ENCODE assay signal across 8 cellular contexts in genomic region chr16:57485916-57486857, GRCh38. TPM values are rescaled to one million over a fixed set of nuclear protein-coding genes. Genes with fewer than 3 reads are reported as not detected.
DNase-seq lines count a peak whose midpoint lies in the region; ATAC-seq, FAIRE-seq and TF ChIP-seq lines count a peak whose summit lies in the region.

Gene DOK4 (minus strand): TSS chr16:57486493. CDS start chr16:57479507, 6,986 bp downstream.

- H3K4me3 ChIP-seq in GM12864 (ENCODE audit: low read depth, low read length) (peak within 1 kb of the TSS; percentile 54), bronchial epithelial cell (ENCODE audit: low read depth, low read length) (peak within 1 kb of the TSS; percentile 64)

- ATAC-seq in activated B cell treated with CpG ODN at 0.5 μM for 24 hours (ENCODE audit: low read depth) (peak; percentile 96), HG03159 (IDR thresholded peaks at IDR 0.05; ENCODE audit: unreplicated experiment) (no peak)

- peaks cover 4% of the 10 kb centered on the region for H3K27me3 Mint-ChIP-seq in activated B cell treated with CpG ODN at 0.5 μM for 24 hours
- H3K27me3 Mint-ChIP-seq in immature natural killer cell (ENCODE audit: low read depth in 3 of 3) = peaks cover 0 to 2% (median 0%) of the 10 kb centered on the region in 3 donors

- H3K36me3 ChIP-seq in bronchial epithelial cell (ENCODE audit: control insufficient read depth, insufficient read depth, low read length) = no peaks in the 10 kb centered on the region

- peaks cover 16% of the 10 kb centered on the region for H3K4me1 Mint-ChIP-seq in activated B cell treated with CpG ODN at 0.5 μM for 24 hours
- peaks cover 18 to 20% of the 10 kb centered on the region in 2 donors for H3K4me1 Mint-ChIP-seq in immature natural killer cell

- POLR2A ChIA-PET in HEK293T (lab: Yijun Ruan, JAX) = interaction anchor here (0.8 to 1.4 kb wide), 6 partner anchors 24 to 203 kb away, joined by 3 to 5 read pairs (median 3); partner anchors contain the start of genes CIAPIN1 and COQ9
- POLR2A ChIA-PET in activated B cell treated with CpG ODN at 0.5 μM for 24 hours (lab: Charles Lee) = interaction anchor here (1.1 to 2.6 kb wide), 4 partner anchors 23 to 51 kb away, joined by 3 to 10 read pairs (median 4); partner anchors contain the start of genes CCDC102A and POLR2C

- H3K4me3 Mint-ChIP-seq in activated B cell treated with CpG ODN at 0.5 μM for 24 hours (peak within 1 kb of the TSS; percentile 82), immature natural killer cell (peak within 1 kb of the TSS; percentile 81 to 85 (median 84))

- FAIRE-seq in bronchial epithelial cell (lab: Jason Lieb, UNC) = no peak

- CTCF ChIA-PET in HEK293T (lab: Yijun Ruan, JAX) = interaction anchor here (1.0 to 1.2 kb wide), 2 partner anchors 24 to 34 kb away, joined by 3 to 5 read pairs; partner anchors contain the start of gene POLR2C
- CTCF ChIA-PET in activated B cell treated with CpG ODN at 0.5 μM for 24 hours (lab: Charles Lee) = interaction anchor here (1.1 kb wide), 1 partner anchor 34 kb away, joined by 4 read pairs; no protein-coding TSS in a partner anchor

- no peak for DNase-seq in GM12864 (ENCODE audit: low read depth)
- DNase-seq in HEK293T (ENCODE audit: extremely low spot score) = peak; percentile 95
- DNase-seq in NCI-H1048 (lab: John Stamatoyannopoulos, UW) = peak; percentile 2
- DNase-seq in activated B cell treated with CpG ODN at 0.5 μM for 24 hours = peak; percentile 78
- DNase-seq in bronchial epithelial cell (ENCODE audit: low read depth) = peak; percentile 62
- peak; percentile 59 to 73 (median 70) for DNase-seq in immature natural killer cell
- DNase-seq in stimulated activated CD4-positive, alpha-beta T cell treated with anti-CD3 and anti-CD28 coated beads, Interleukin-12 subunit alpha, Interleukin-12 subunit beta, amount 100 ng/mL, for 24 hours (ENCODE audit: low read depth in 2 of 2) = peak; percentile 60 to 82

- H3K36me3 Mint-ChIP-seq in activated B cell treated with CpG ODN at 0.5 μM for 24 hours (ENCODE audit: low read depth) (no peaks in the 10 kb centered on the region), immature natural killer cell (no peaks in the 10 kb centered on the region)

- H3K27me3 ChIP-seq in bronchial epithelial cell (ENCODE audit: control insufficient read depth, insufficient read depth, low read length) = no peaks in the 10 kb centered on the region

- H3K27ac Mint-ChIP-seq in activated B cell treated with CpG ODN at 0.5 μM for 24 hours (no peak within 1 kb of the TSS), immature natural killer cell (peak within 1 kb of the TSS in 5 of 6 donors; percentile 10 to 75 (median 34))

- intact Hi-C loops in activated B cell treated with CpG ODN at 0.5 μM for 24 hours (cut with micrococcal nuclease) = loop anchor here (2.0 kb wide), 1 partner anchor 51 kb away; the partner anchor contains the start of gene CCDC102A

- TF ChIP-seq CTCF in GM12864 (IDR thresholded peaks at IDR 0.05; ENCODE audit: low read depth, low read length, missing control alignments) (no peak), activated B cell treated with CpG ODN at 0.5 μM for 24 hours (IDR thresholded peaks at IDR 0.05) (no peak), bronchial epithelial cell (IDR thresholded peaks at IDR 0.05; ENCODE audit: insufficient read depth, low read length, severe bottlenecking) (no peak)

- H3K9me3 Mint-ChIP-seq in activated B cell treated with CpG ODN at 0.5 μM for 24 hours = no peaks in the 10 kb centered on the region
- no peaks in the 10 kb centered on the region for H3K9me3 Mint-ChIP-seq in immature natural killer cell

TF ChIP-seq in HEK293T, 16 proteins besides CTCF, POLR2A, EP300 and RAD21:
- TF ChIP-seq FOXM1 (IDR thresholded peaks at IDR 0.05; ENCODE audit: borderline replicate concordance) = 0 out of 2 replicates have a peak, but pooled peaks have one; percentile 12
- no peak for TF ChIP-seq TARDBP (IDR thresholded peaks at IDR 0.05)

RNA-seq across cellular contexts. Expression of gene DOK4, which starts in this region (rescaled TPM):
- 0.66 and 0.73 TPM in 2 replicates for total RNA-seq in activated B cell treated with CpG ODN at 0.5 μM for 24 hours
- total RNA-seq in bronchial epithelial cell = 17.6 and 23.7 TPM in 2 replicates
- polyA plus RNA-seq in immature natural killer cell = 1 to 10 TPM; 2.2 to 3.2 (median 2.8) TPM

Comparison
In these comparisons a context has a peak if more than half of its experiments do, and no peak if none do; other contexts are left out.
1. RNA of gene DOK4 (total RNA-seq): 17.6 to 23.7 TPM in bronchial epithelial cell; 0.66 to 0.73 TPM in activated B cell treated with CpG ODN at 0.5 μM for 24 hours; every median in the first group is over 10 times any median in the second.
2. Peak in DNase-seq and ATAC-seq in activated B cell treated with CpG ODN at 0.5 μM for 24 hours; RNA of the gene not detected or under 1 TPM.